8 cellular contexts compared by ENCODE assay signal in genomic region chr3:10983219-10983916, GRCh38. TPM values are rescaled to one million over a fixed set of nuclear protein-coding genes. Genes with fewer than 3 reads are reported as not detected.
DNase-seq lines count a peak whose midpoint lies in the region; ATAC-seq, FAIRE-seq and TF ChIP-seq lines count a peak whose summit lies in the region.

No MANE protein-coding gene starts in this region.

- no peak overlapping the region for H3K27ac ChIP-seq in 22Rv1
- no peak overlapping the region for H3K27ac ChIP-seq in DND-41 (ENCODE audit: low read length)
- H3K27ac ChIP-seq in thyroid gland, result no peak overlapping the region

- no peaks in the 10 kb centered on the region for H3K27me3 ChIP-seq in DND-41 (ENCODE audit: insufficient read depth, low read length, poor library complexity)
- H3K27me3 ChIP-seq in MG63, result no peaks in the 10 kb centered on the region
- H3K27me3 ChIP-seq in thyroid gland, result no peaks in the 10 kb centered on the region

- no peaks in the 10 kb centered on the region; the same call in 1 of the 2 replicates for H4K20me1 ChIP-seq in DND-41 (ENCODE audit: insufficient read depth, low read length)

- peak; percentile 92 for FAIRE-seq in islet of Langerhans (lab: Jason Lieb, UNC)

- no peak overlapping the region for H2AFZ ChIP-seq in DND-41 (ENCODE audit: low read depth, low read length)

- no peak for ATAC-seq in DND-41 (ENCODE audit: insufficient read depth, low read depth)
- no peak for ATAC-seq in GM21390 (IDR thresholded peaks at IDR 0.05; ENCODE audit: unreplicated experiment)
- ATAC-seq in HG02763 (IDR thresholded peaks at IDR 0.05; ENCODE audit: unreplicated experiment), result no peak

- no peak for TF ChIP-seq POLR2A in thyroid gland (IDR thresholded peaks at IDR 0.05)

- peak; percentile 15 for DNase-seq in DND-41
- DNase-seq in MG63, result peak; percentile 21
- peak; percentile 43 for DNase-seq in astrocyte of the spinal cord (ENCODE audit: low read depth, low spot score)
- peak; percentile 40 for DNase-seq in thyroid gland

- H3K4me1 ChIP-seq in DND-41 (ENCODE audit: insufficient read depth, low read length) (no peaks in the 10 kb centered on the region), thyroid gland (peaks cover 18 to 26% of the 10 kb centered on the region in 2 donors)

- in situ Hi-C loops in astrocyte of the spinal cord (cut with HindIII; ENCODE audit: low sequenced_read_pairs), result no loop called here

- no peak overlapping the region for H3K4me2 ChIP-seq in DND-41 (ENCODE audit: insufficient read depth, low read length)

- no peak overlapping the region for H3K9ac ChIP-seq in DND-41 (ENCODE audit: low read depth, low read length)

- H3K36me3 ChIP-seq in DND-41 (ENCODE audit: insufficient read depth, low read length), result no peaks in the 10 kb centered on the region
- H3K36me3 ChIP-seq in MG63, result no peaks in the 10 kb centered on the region
- H3K36me3 ChIP-seq in thyroid gland, result no peaks in the 10 kb centered on the region

- 23 to 27% methylated on average over 7 of the region's 7 CpGs for WGBS in thyroid gland, 2 donors

- peak; percentile 90 for TF ChIP-seq CTCF in 22Rv1 (IDR thresholded peaks at IDR 0.05)
- peak; percentile 75 for TF ChIP-seq CTCF in DND-41 (IDR thresholded peaks at IDR 0.05; ENCODE audit: borderline replicate concordance, extremely low read depth, low read length, poor library complexity, severe bottlenecking)
- peak; percentile 91 for TF ChIP-seq CTCF in astrocyte of the spinal cord (IDR thresholded peaks at IDR 0.05; ENCODE audit: low read depth, low read length)
- peak; percentile 52 to 69 (median 64) for TF ChIP-seq CTCF in thyroid gland (IDR thresholded peaks at IDR 0.05)

- no peak overlapping the region for H3K4me3 ChIP-seq in DND-41 (ENCODE audit: low read depth in 1 of 2, low read length in 2 of 2)
- no peak overlapping the region for H3K4me3 ChIP-seq in MG63
- H3K4me3 ChIP-seq in astrocyte of the spinal cord (ENCODE audit: low read depth, low read length), result no peak overlapping the region
- no peak overlapping the region for H3K4me3 ChIP-seq in thyroid gland (replicated peaks in 1 of 3)

- H3K9me3 ChIP-seq in DND-41 (ENCODE audit: insufficient read depth, low read length, severe bottlenecking) (no peaks in the 10 kb centered on the region), MG63 (no peaks in the 10 kb centered on the region), thyroid gland (no peaks in the 10 kb centered on the region)

- H3K79me2 ChIP-seq in DND-41 (ENCODE audit: insufficient read depth, low read length), result no peaks in the 10 kb centered on the region

- intact Hi-C loops in thyroid gland (cut with DNase I), result no loop called here

RNA-seq across cellular contexts. Expression of gene SLC6A1, which starts 9.2 kb away (rescaled TPM):
- total RNA-seq in MG63 (2014; rRNA removed; shearing (Covaris generic); ENCODE audit: low replicate concordance), result not detected in 2 replicates
- total RNA-seq in thyroid gland, result 1 to 10 TPM in 1 of 4 donors, under 1 TPM in 1, not detected in 2; 0.27 to 1.3 TPM
